ENCODE assay signal across 1 cellular context in genomic region chr3:52685705-52686691, GRCh38.
A peak's percentile ranks its signal among the peaks of the same experiment; 100 is the strongest.
TF ChIP-seq lines count a peak whose summit lies in the region.

GNL3 (plus strand) TSS chr3:52686032; CDS start chr3:52686093, 61 bp downstream.
PBRM1 (minus strand) TSS chr3:52685913.

TF ChIP-seq in HepG2, 621 proteins besides CTCF, POLR2A, EP300 and RAD21 (continued from another document and continues in another):
- TF ChIP-seq ZBTB4 (CRISPR knock-in tag; IDR thresholded peaks at IDR 0.05; ENCODE audit: borderline replicate concordance): peak; percentile 66; the same call in 1 of the 2 replicates
- peak; percentile 50 for TF ChIP-seq HCFC1 (IDR thresholded peaks at IDR 0.05; ENCODE audit: low read depth, low read length)
- no peak for TF ChIP-seq FOXP1 (IDR thresholded peaks at IDR 0.05)
- 0 out of 2 replicates have a peak, but pooled peaks have one; percentile 23 for TF ChIP-seq FOXP1 (CRISPR knock-in tag; IDR thresholded peaks at IDR 0.05)
- TF ChIP-seq ZNF44 (CRISPR knock-in tag; IDR thresholded peaks at IDR 0.05): no peak
- TF ChIP-seq ZNF235 (CRISPR knock-in tag; IDR thresholded peaks at IDR 0.05; ENCODE audit: borderline replicate concordance): peak; percentile 90; the same call in 1 of the 2 replicates
- TF ChIP-seq U2AF2 (IDR thresholded peaks at IDR 0.05; ENCODE audit: low read depth, low read length): 0 out of 2 replicates have a peak, but pooled peaks have one; percentile 39
- TF ChIP-seq KLF16 (CRISPR knock-in tag; IDR thresholded peaks at IDR 0.05): peak in 1 of 2 experiments; percentile 90; a peak in 2 of 4 replicates
- TF ChIP-seq IRF9 (CRISPR knock-in tag; IDR thresholded peaks at IDR 0.05; ENCODE audit: borderline replicate concordance): peak; percentile 87
- TF ChIP-seq ZNF160 (CRISPR knock-in tag; IDR thresholded peaks at IDR 0.05): peak; percentile 95
- peak; percentile 91; the same call in 1 of the 2 replicates for TF ChIP-seq ZNF660 (CRISPR knock-in tag; IDR thresholded peaks at IDR 0.05; ENCODE audit: borderline replicate concordance, low read depth)
- TF ChIP-seq TBL1XR1 (IDR thresholded peaks at IDR 0.05; ENCODE audit: borderline replicate concordance, low read length, partially characterized antibody): no peak
- TF ChIP-seq NFIB (CRISPR knock-in tag; IDR thresholded peaks at IDR 0.05; ENCODE audit: borderline replicate concordance): no peak
- TF ChIP-seq PHF8 (CRISPR knock-in tag; IDR thresholded peaks at IDR 0.05): peak; percentile 99
- TF ChIP-seq ZBTB40 (IDR thresholded peaks at IDR 0.05): no peak
- TF ChIP-seq ZBTB40 (CRISPR knock-in tag; IDR thresholded peaks at IDR 0.05): peak; percentile 85
- TF ChIP-seq ZNF251 (CRISPR knock-in tag; IDR thresholded peaks at IDR 0.05): no peak
- TF ChIP-seq NCOA1 (CRISPR knock-in tag; IDR thresholded peaks at IDR 0.05): no peak
- TF ChIP-seq CBFB (CRISPR knock-in tag; IDR thresholded peaks at IDR 0.05): peak; percentile 78; the same call in 1 of the 2 replicates
- TF ChIP-seq CHCHD3 (CRISPR knock-in tag; IDR thresholded peaks at IDR 0.05): no peak
- TF ChIP-seq ZNF205 (CRISPR knock-in tag; IDR thresholded peaks at IDR 0.05): peak; percentile 25; the same call in 1 of the 2 replicates
- TF ChIP-seq JUN (CRISPR knock-in tag; IDR thresholded peaks at IDR 0.05): 0 out of 2 replicates have a peak, but pooled peaks have one; percentile 58
- TF ChIP-seq ATF4 (CRISPR knock-in tag; IDR thresholded peaks at IDR 0.05): peak in 1 of 2 experiments; percentile 62; a peak in 2 of 4 replicates
- no peak for TF ChIP-seq ZBTB10 (CRISPR knock-in tag; IDR thresholded peaks at IDR 0.05; ENCODE audit: borderline replicate concordance)
- 0 out of 2 replicates have a peak, but pooled peaks have one; percentile 71 for TF ChIP-seq ZFP37 (CRISPR knock-in tag; IDR thresholded peaks at IDR 0.05; ENCODE audit: borderline replicate concordance)
- TF ChIP-seq ZNF883 (CRISPR knock-in tag; IDR thresholded peaks at IDR 0.05; ENCODE audit: not compliant biosample characterization): peak; percentile 70
- TF ChIP-seq RBM22 (optimal IDR thresholded peaks at IDR 0.05; ENCODE audit: low read length): peak; percentile 69
- TF ChIP-seq HNRNPLL (IDR thresholded peaks at IDR 0.05; ENCODE audit: low read depth, low read length, poor library complexity, severe bottlenecking): peak; percentile 99
- no peak for TF ChIP-seq ZNF513 (CRISPR knock-in tag; conservative IDR thresholded peaks at IDR 0.05)
- peak; percentile 49; the same call in 1 of the 2 replicates for TF ChIP-seq ZBTB43 (CRISPR knock-in tag; conservative IDR thresholded peaks at IDR 0.05)
- TF ChIP-seq ZNF615 (CRISPR knock-in tag; IDR thresholded peaks at IDR 0.05; ENCODE audit: borderline replicate concordance): no peak
- TF ChIP-seq AHR (CRISPR knock-in tag; IDR thresholded peaks at IDR 0.05): peak; percentile 93; the same call in 1 of the 2 replicates
- TF ChIP-seq FOXA1 (IDR thresholded peaks at IDR 0.05): no peak
- TF ChIP-seq FOXA1 (CRISPR knock-in tag; IDR thresholded peaks at IDR 0.05): peak; percentile 58
- TF ChIP-seq MTA1 (CRISPR knock-in tag; IDR thresholded peaks at IDR 0.05; ENCODE audit: borderline replicate concordance): peak; percentile 74; the same call in 1 of the 2 replicates
- peak; percentile 87 for TF ChIP-seq ZNF317 (CRISPR knock-in tag; IDR thresholded peaks at IDR 0.05)
- TF ChIP-seq ZFP36L1 (CRISPR knock-in tag; IDR thresholded peaks at IDR 0.05): peak; percentile 83
